ENCODE assay signal across 17 cellular contexts in the genomic region with DNA sequence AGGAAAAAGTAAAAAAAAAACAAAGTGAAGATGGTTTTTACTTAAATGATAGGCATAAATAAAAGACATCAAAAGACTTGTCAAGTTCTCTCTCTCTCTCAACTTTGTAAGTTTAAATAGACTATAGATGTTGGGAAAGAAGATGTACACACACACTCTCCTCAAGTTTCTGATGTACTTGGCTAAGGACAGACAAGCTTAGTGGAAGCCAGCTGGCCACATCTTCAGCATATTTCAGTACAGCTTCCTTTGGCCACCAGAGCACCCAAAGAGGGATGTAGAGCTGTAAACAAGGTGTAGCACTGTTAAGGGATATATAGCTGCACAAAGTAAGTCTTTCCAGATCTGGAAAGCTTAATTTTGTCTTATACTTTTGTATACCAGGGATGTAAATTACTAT.
"Had no signal": no experiment of that assay in that cellular context is flagged by ENCODE, and none has a peak within 500 bp of the region (broad histone marks: within the 10 kb centered on the region; RNA-seq: fewer than 3 reads in every experiment).

No MANE protein-coding gene starts in this region.

- H3K4me1 ChIP-seq: breast epithelium, esophagus muscularis mucosa had no signal

- ATAC-seq: activated CD4-positive, CD25-positive, alpha-beta regulatory T cell treated with anti-CD3 and anti-CD28 coated beads, Interleukin-2, amount 50 U/mL, for 24 hours; activated T-cell treated with anti-CD3 and anti-CD28 coated beads, Interleukin-2, amount 50 U/mL, for 72 hours; natural killer cell had no signal

- FAIRE-seq: endometrium had no signal

- H3K27ac ChIP-seq: breast epithelium, esophagus muscularis mucosa, stomach had no signal

- H3K36me3 ChIP-seq: breast epithelium, esophagus muscularis mucosa, stomach had no signal

- H3K4me3 ChIP-seq: breast epithelium, esophagus muscularis mucosa, stomach had no signal

- H3K27me3 ChIP-seq: breast epithelium, esophagus muscularis mucosa, stomach had no signal

- DNase-seq: activated CD4-positive, alpha-beta memory T cell treated with anti-CD3 and anti-CD28 coated beads for 36 hours; activated gamma-delta T cell treated with Interleukin-2 at 50 U/mL for 16 hours; activated naive CD8-positive, alpha-beta T cell treated with anti-CD3 and anti-CD28 coated beads for 36 hours; activated T-cell treated with anti-CD3 and anti-CD28 coated beads, Interleukin-2, amount 50 U/mL, for 72 hours; anterior cingulate cortex; immature natural killer cell; left cardiac atrium; mammary epithelial cell; natural killer cell; occipital lobe; stimulated activated CD4-positive, alpha-beta T cell treated with anti-CD3 and anti-CD28 coated beads, Interleukin-15, amount 100 ng/mL, for 24 hours; stimulated activated CD4-positive, alpha-beta T cell treated with anti-CD3 and anti-CD28 coated beads, Interleukin-4, amount 100 ng/mL, for 24 hours; stomach had no signal

- H3K27ac Mint-ChIP-seq: activated CD4-positive, alpha-beta memory T cell treated with anti-CD3 and anti-CD28 coated beads for 36 hours; activated naive CD8-positive, alpha-beta T cell treated with anti-CD3 and anti-CD28 coated beads for 36 hours; activated T-cell treated with anti-CD3 and anti-CD28 coated beads, Interleukin-2, amount 50 U/mL, for 72 hours; immature natural killer cell; natural killer cell had no signal

- H3K4me3 Mint-ChIP-seq: activated CD4-positive, alpha-beta memory T cell treated with anti-CD3 and anti-CD28 coated beads for 36 hours; activated naive CD8-positive, alpha-beta T cell treated with anti-CD3 and anti-CD28 coated beads for 36 hours; activated T-cell treated with anti-CD3 and anti-CD28 coated beads, Interleukin-2, amount 50 U/mL, for 72 hours; immature natural killer cell; natural killer cell had no signal

- H3K36me3 Mint-ChIP-seq: activated CD4-positive, alpha-beta memory T cell treated with anti-CD3 and anti-CD28 coated beads for 36 hours; activated naive CD8-positive, alpha-beta T cell treated with anti-CD3 and anti-CD28 coated beads for 36 hours; immature natural killer cell; natural killer cell had no signal

- H3K9me3 ChIP-seq: breast epithelium, esophagus muscularis mucosa, stomach had no signal

- H3K9me3 Mint-ChIP-seq: activated CD4-positive, alpha-beta memory T cell treated with anti-CD3 and anti-CD28 coated beads for 36 hours; activated naive CD8-positive, alpha-beta T cell treated with anti-CD3 and anti-CD28 coated beads for 36 hours; activated T-cell treated with anti-CD3 and anti-CD28 coated beads, Interleukin-2, amount 50 U/mL, for 72 hours; immature natural killer cell; natural killer cell had no signal

- H3K27me3 Mint-ChIP-seq: activated CD4-positive, alpha-beta memory T cell treated with anti-CD3 and anti-CD28 coated beads for 36 hours; activated naive CD8-positive, alpha-beta T cell treated with anti-CD3 and anti-CD28 coated beads for 36 hours had no signal
